Comparison of ENCODE assay signal across 22 cellular contexts in the genomic region with DNA sequence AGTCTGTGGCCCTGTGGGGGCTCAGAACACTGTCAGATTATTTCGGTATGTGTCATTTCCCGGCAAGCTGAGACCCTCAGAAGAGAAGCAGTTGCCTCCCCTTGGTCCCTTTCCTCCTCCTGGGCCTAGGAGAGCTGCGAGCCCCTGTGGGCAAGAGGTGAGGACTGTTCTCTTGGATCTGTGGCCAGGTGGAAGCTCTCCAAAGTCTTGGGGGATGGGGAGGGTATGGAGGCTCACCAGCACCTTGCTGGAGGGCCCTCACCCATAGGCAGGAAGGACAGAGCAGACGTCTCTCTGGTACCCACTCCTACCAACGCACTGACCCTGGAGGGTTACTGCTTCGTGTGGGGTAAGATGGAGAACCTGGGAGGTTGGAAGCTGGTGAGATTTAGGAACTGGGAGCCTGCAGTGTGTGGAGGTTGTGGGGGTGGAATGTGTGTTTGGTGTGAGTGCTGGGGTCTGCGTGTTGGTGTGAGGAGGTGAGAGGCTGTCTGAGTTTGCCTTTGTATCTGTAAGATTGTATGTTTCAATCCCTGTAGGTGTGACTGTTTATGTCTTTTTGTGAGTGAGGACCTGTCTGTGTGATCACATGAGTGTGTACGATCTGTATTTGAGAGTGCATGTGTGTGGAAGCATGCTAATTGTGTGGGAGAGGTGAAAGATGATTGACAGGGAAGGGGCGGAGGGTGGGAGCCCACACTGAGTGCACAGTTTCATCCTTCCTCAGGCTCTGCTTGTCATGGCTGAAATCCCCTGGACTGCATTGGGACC. TPM values are rescaled to one million over a fixed set of nuclear protein-coding genes. Genes with fewer than 3 reads are reported as not detected.
DNase-seq lines count a peak whose midpoint lies in the region; ATAC-seq and TF ChIP-seq lines count a peak whose summit lies in the region.
"Had no signal": no experiment of that assay in that cellular context is flagged by ENCODE, and none has a peak within 500 bp of the region (broad histone marks: within the 10 kb centered on the region; RNA-seq: fewer than 3 reads in every experiment).

No MANE protein-coding gene starts in this region.

- no peaks in the 10 kb centered on the region for H3K9me3 ChIP-seq in HEK293 (ENCODE audit: control insufficient read depth, insufficient read depth, low read depth, low read length)
- H3K9me3 ChIP-seq in WERI-Rb-1 (ENCODE audit: severe bottlenecking) = no peaks in the 10 kb centered on the region
- no peaks in the 10 kb centered on the region for H3K9me3 ChIP-seq in left ventricle myocardium inferior (replicated peaks)
- H3K9me3 ChIP-seq: BE2C, esophagus muscularis mucosa, MG63 had no signal

- peaks cover 30% of the 10 kb centered on the region for H3K9me3 Mint-ChIP-seq in glutamatergic neuron (ENCODE audit: unreplicated experiment)
- H3K9me3 Mint-ChIP-seq in stimulated activated naive B cell treated with anti-CD40 and anti-IgM and Interleukin-4, amounts not matched to agents 10 μg/mL and 1 μg/mL and 100 μg/mL, for 72 hours = no peaks in the 10 kb centered on the region
- H3K9me3 Mint-ChIP-seq: activated CD4-positive, alpha-beta memory T cell treated with anti-CD3 and anti-CD28 coated beads for 36 hours; activated naive CD4-positive, alpha-beta T cell treated with anti-CD3 and anti-CD28 coated beads, Interleukin-2, amount 50 U/mL, for 72 hours had no signal

- DNase-seq in WERI-Rb-1 (no peak), glutamatergic neuron (no peak), hippocampal formation (lab: John Stamatoyannopoulos, UW) (no peak), left ventricle myocardium inferior (no peak)
- DNase-seq in stimulated activated naive B cell treated with anti-CD40 and anti-IgM and Interleukin-4, amounts not matched to agents 10 μg/mL and 1 μg/mL and 100 μg/mL, for 72 hours = no peak
- DNase-seq: activated CD4-positive, alpha-beta memory T cell treated with anti-CD3 and anti-CD28 coated beads for 36 hours; activated T-cell treated with anti-CD3 and anti-CD28 coated beads, Interleukin-2, amount 50 U/mL, for 48 hours; BE2C; DMS 273 treated with DMSO at 0.1 percent for 48 hours; MG63; NCI-H1930; NCI-H446 treated with DMSO at 0.1 percent for 48 hours; posterior cingulate gyrus had no signal

- CTCF ChIA-PET in HEK293 (lab: Yijun Ruan, JAX) = interaction anchor here (0.7 to 2.0 kb wide), 4 partner anchors 23 to 415 kb away, joined by 3 to 12 read pairs (median 5); no protein-coding TSS in a partner anchor

- no peaks in the 10 kb centered on the region for H3K36me3 Mint-ChIP-seq in glutamatergic neuron (ENCODE audit: unreplicated experiment)
- no peaks in the 10 kb centered on the region for H3K36me3 Mint-ChIP-seq in stimulated activated naive B cell treated with anti-CD40 and anti-IgM and Interleukin-4, amounts not matched to agents 10 μg/mL and 1 μg/mL and 100 μg/mL, for 72 hours
- H3K36me3 Mint-ChIP-seq: activated CD4-positive, alpha-beta memory T cell treated with anti-CD3 and anti-CD28 coated beads for 36 hours; activated naive CD4-positive, alpha-beta T cell treated with anti-CD3 and anti-CD28 coated beads, Interleukin-2, amount 50 U/mL, for 72 hours had no signal

- H3K4me3 Mint-ChIP-seq in glutamatergic neuron (ENCODE audit: unreplicated experiment) = peak overlapping the region; percentile 37
- H3K4me3 Mint-ChIP-seq in stimulated activated naive B cell treated with anti-CD40 and anti-IgM and Interleukin-4, amounts not matched to agents 10 μg/mL and 1 μg/mL and 100 μg/mL, for 72 hours = no peak overlapping the region
- H3K4me3 Mint-ChIP-seq: activated CD4-positive, alpha-beta memory T cell treated with anti-CD3 and anti-CD28 coated beads for 36 hours had no signal

- peaks cover 70% of the 10 kb centered on the region for H3K4me1 Mint-ChIP-seq in glutamatergic neuron (ENCODE audit: low read depth, unreplicated experiment)
- peaks cover 73 to 88% of the 10 kb centered on the region in 2 donors for H3K4me1 Mint-ChIP-seq in stimulated activated naive B cell treated with anti-CD40 and anti-IgM and Interleukin-4, amounts not matched to agents 10 μg/mL and 1 μg/mL and 100 μg/mL, for 72 hours

- POLR2A ChIA-PET in HEK293 (lab: Yijun Ruan, JAX) = no interaction called here

- H3K4me1 ChIP-seq in HEK293 (ENCODE audit: control insufficient read depth, insufficient read depth, low read length) = peaks cover 27% of the 10 kb centered on the region
- peaks cover 32% of the 10 kb centered on the region for H3K4me1 ChIP-seq in left ventricle myocardium inferior

- H3K27me3 ChIP-seq in WERI-Rb-1 (ENCODE audit: insufficient read depth, low read depth, severe bottlenecking) (no peaks in the 10 kb centered on the region), left ventricle myocardium inferior (ENCODE audit: low read depth) (peaks cover 20% of the 10 kb centered on the region)
- H3K27me3 ChIP-seq: MG63 had no signal

- peaks cover 46% of the 10 kb centered on the region for H3K27me3 Mint-ChIP-seq in glutamatergic neuron (ENCODE audit: unreplicated experiment)
- H3K27me3 Mint-ChIP-seq in stimulated activated naive B cell treated with anti-CD40 and anti-IgM and Interleukin-4, amounts not matched to agents 10 μg/mL and 1 μg/mL and 100 μg/mL, for 72 hours = no peaks in the 10 kb centered on the region

- TF ChIP-seq CTCF in HEK293 (tag by site-specific recombination; IDR thresholded peaks at IDR 0.05) (no peak), WERI-Rb-1 (IDR thresholded peaks at IDR 0.05; ENCODE audit: low read depth, low read length) (no peak), glutamatergic neuron (IDR thresholded peaks at IDR 0.05; ENCODE audit: partially characterized antibody, unreplicated experiment) (no peak), left ventricle myocardium inferior (IDR thresholded peaks at IDR 0.05; ENCODE audit: borderline replicate concordance) (no peak)

- peak overlapping the region; percentile 99 for H3K27ac Mint-ChIP-seq in glutamatergic neuron (ENCODE audit: unreplicated experiment)
- peak overlapping the region; percentile 49 for H3K27ac Mint-ChIP-seq in stimulated activated naive B cell treated with anti-CD40 and anti-IgM and Interleukin-4, amounts not matched to agents 10 μg/mL and 1 μg/mL and 100 μg/mL, for 72 hours
- H3K27ac Mint-ChIP-seq: activated CD4-positive, alpha-beta memory T cell treated with anti-CD3 and anti-CD28 coated beads for 36 hours; activated naive CD4-positive, alpha-beta T cell treated with anti-CD3 and anti-CD28 coated beads, Interleukin-2, amount 50 U/mL, for 72 hours had no signal

- H3K27ac ChIP-seq in HEK293 (ENCODE audit: extremely low read depth, low read depth, low read length) = no peak overlapping the region
- peak overlapping the region; percentile 99 for H3K27ac ChIP-seq in WERI-Rb-1
- no peak overlapping the region for H3K27ac ChIP-seq in left ventricle myocardium inferior (replicated peaks)
- H3K27ac ChIP-seq: esophagus muscularis mucosa, VCaP had no signal

- H3K4me3 ChIP-seq in HEK293 (ENCODE audit: low read depth, low read length) (no peak overlapping the region), WERI-Rb-1 (ENCODE audit: low read depth, low read length) (no peak overlapping the region), left ventricle myocardium inferior (no peak overlapping the region)
- H3K4me3 ChIP-seq: esophagus muscularis mucosa, MG63 had no signal

- intact Hi-C loops in left ventricle myocardium inferior (cut with micrococcal nuclease) = no loop called here

- H3K36me3 ChIP-seq in HEK293 (ENCODE audit: control insufficient read depth in 2 of 2, insufficient read depth in 1 of 2, low read length in 2 of 2) = no peaks in the 10 kb centered on the region
- no peaks in the 10 kb centered on the region for H3K36me3 ChIP-seq in WERI-Rb-1
- H3K36me3 ChIP-seq in left ventricle myocardium inferior = no peaks in the 10 kb centered on the region
- H3K36me3 ChIP-seq: BE2C, esophagus muscularis mucosa, MG63 had no signal

- no peak for ATAC-seq in stimulated activated naive B cell treated with anti-CD40 and anti-IgM and Interleukin-4, amounts not matched to agents 10 μg/mL and 1 μg/mL and 100 μg/mL, for 72 hours (replicated peaks)
- no peak for ATAC-seq in GM21528 (IDR thresholded peaks at IDR 0.05; ENCODE audit: low FRiP score, unreplicated experiment)
- no peak for ATAC-seq in HG02759 (IDR thresholded peaks at IDR 0.05; ENCODE audit: unreplicated experiment)
- ATAC-seq: activated naive CD4-positive, alpha-beta T cell treated with anti-CD3 and anti-CD28 coated beads, Interleukin-2, amount 50 U/mL, for 72 hours; Right ventricle myocardium inferior had no signal

TF ChIP-seq in HEK293, 187 proteins besides CTCF, POLR2A, EP300 and RAD21 (continues in another document):
- TF ChIP-seq ZNF341 (tag by site-specific recombination; IDR thresholded peaks at IDR 0.05; ENCODE audit: low read depth) (no peak), ZBTB44 (tag by site-specific recombination; IDR thresholded peaks at IDR 0.05) (no peak), SP2 (tag by site-specific recombination; IDR thresholded peaks at IDR 0.05) (no peak), ZNF112 (tag by site-specific recombination; IDR thresholded peaks at IDR 0.05) (no peak), ZNF302 (tag by site-specific recombination; IDR thresholded peaks at IDR 0.05; ENCODE audit: low read depth) (no peak), ZNF830 (tag by site-specific recombination; IDR thresholded peaks at IDR 0.05; ENCODE audit: low read depth) (no peak), ZNF184 (tag by site-specific recombination; IDR thresholded peaks at IDR 0.05) (no peak), ZBTB17 (tag by site-specific recombination; IDR thresholded peaks at IDR 0.05) (peak; percentile 70), TCF7L2 (IDR thresholded peaks at IDR 0.05; ENCODE audit: borderline replicate concordance, low read depth, low read length) (no peak)

RNA-seq across cellular contexts. Expression of gene PSD2, which starts 52.4 kb away (rescaled TPM):
- 2.3 TPM for total RNA-seq in glutamatergic neuron (ENCODE audit: unreplicated experiment)
- not detected for total RNA-seq in left ventricle myocardium inferior
- total RNA-seq: activated CD4-positive, alpha-beta memory T cell treated with anti-CD3 and anti-CD28 coated beads for 36 hours; activated naive CD4-positive, alpha-beta T cell treated with anti-CD3 and anti-CD28 coated beads, Interleukin-2, amount 50 U/mL, for 72 hours; glomerular endothelial cell; Right ventricle myocardium inferior; T-helper 1 cell treated with Interleukin-12 subunit alpha and Interleukin-12 subunit beta and Interleukin-4 antibody, amounts not matched to agents 30 ng/mL and 1 ng/mL, for 36 hours had no signal
